16 cellular contexts compared by ENCODE assay signal in genomic region chr22:49415219-49415951, GRCh38.
"Had no signal": no experiment of that assay in that cellular context is flagged by ENCODE, and none has a peak within 500 bp of the region (broad histone marks: within the 10 kb centered on the region; RNA-seq: fewer than 3 reads in every experiment).

No MANE protein-coding gene starts in this region.

- H3K4me1 ChIP-seq: ascending aorta, esophagus muscularis mucosa, pancreas, testis had no signal

- H3K4me3 ChIP-seq: ascending aorta, esophagus muscularis mucosa, pancreas, skin epidermis, testis had no signal

- DNase-seq: activated CD4-positive, alpha-beta T cell treated with anti-CD3 and anti-CD28 coated beads for 4 hours; activated CD8-positive, alpha-beta memory T cell treated with anti-CD3 and anti-CD28 coated beads, Interleukin-2, amount 50 U/mL, for 4 hours; activated CD8-positive, alpha-beta T cell treated with anti-CD3 and anti-CD28 coated beads for 36 hours; activated naive CD4-positive, alpha-beta T cell; activated naive CD8-positive, alpha-beta T cell treated with anti-CD3 and anti-CD28 coated beads, Interleukin-2, amount 50 U/mL, for 24 hours; activated T-cell treated with anti-CD3 and anti-CD28 coated beads, Interleukin-2, amount 50 U/mL, for 72 hours; foreskin fibroblast; nephron progenitor cell; pancreas; retina; stimulated activated CD4-positive, alpha-beta T cell treated with anti-CD3 and anti-CD28 coated beads, Interleukin-4, amount 100 ng/mL, for 4 hours; stimulated activated naive CD8-positive, alpha-beta T cell treated with anti-CD3 and anti-CD28 coated beads, Interleukin-15, amount 100 ng/mL, for 72 hours; testis had no signal

- H3K36me3 ChIP-seq: ascending aorta, esophagus muscularis mucosa, pancreas had no signal

- H3K27ac ChIP-seq: ascending aorta, esophagus muscularis mucosa, pancreas, skin epidermis, testis had no signal

- H3K27me3 ChIP-seq: ascending aorta, testis had no signal

- H3K9me3 ChIP-seq: ascending aorta, pancreas, testis had no signal
